Comparison of ENCODE assay signal across 23 cellular contexts in genomic region chr5:10621837-10622236, GRCh38. TPM values are rescaled to one million over a fixed set of nuclear protein-coding genes. Genes with fewer than 3 reads are reported as not detected.
DNase-seq lines count a peak whose midpoint lies in the region; ATAC-seq lines count a peak whose summit lies in the region.
"Had no signal": no experiment of that assay in that cellular context is flagged by ENCODE, and none has a peak within 500 bp of the region (broad histone marks: within the 10 kb centered on the region; RNA-seq: fewer than 3 reads in every experiment).

No MANE protein-coding gene starts in this region.

- no peak overlapping the region for H3K27ac ChIP-seq in aorta (ENCODE audit: low read depth in 1 of 2, low read length in 2 of 2)

- no peaks in the 10 kb centered on the region for H3K27me3 ChIP-seq in aorta (ENCODE audit: control insufficient read depth in 1 of 2, insufficient read depth in 2 of 2, low read length in 1 of 2)

- WGBS in aorta, 2 donors: 95 to 97% methylated on average over 1 of the region's 1 CpG

- no peaks in the 10 kb centered on the region for H3K9me3 ChIP-seq in aorta (ENCODE audit: control insufficient read depth, low read length)
- H3K9me3 ChIP-seq: HAP-1 had no signal

- ATAC-seq in GM19043 (IDR thresholded peaks at IDR 0.05; ENCODE audit: low read depth, unreplicated experiment): peak; percentile 37
- ATAC-seq in activated T-helper 17 cell treated with anti-CD3 and anti-CD28 coated beads, Interleukin-2, amount 50 U/mL, for 72 hours (replicated peaks): peak; percentile 52
- no peak for ATAC-seq in aorta (ENCODE audit: low FRiP score)
- no peak for ATAC-seq in HG03342 (IDR thresholded peaks at IDR 0.05; ENCODE audit: unreplicated experiment)
- ATAC-seq: activated T-cell treated with anti-CD3 and anti-CD28 coated beads, Interleukin-2, amount 50 U/mL, for 72 hours; CD8-positive, alpha-beta T cell had no signal

- no peaks in the 10 kb centered on the region for H3K36me3 Mint-ChIP-seq in activated T-helper 17 cell treated with anti-CD3 and anti-CD28 coated beads, Interleukin-2, amount 50 U/mL, for 72 hours (ENCODE audit: low read depth)
- H3K36me3 Mint-ChIP-seq: CD8-positive, alpha-beta T cell had no signal

- H3K4me3 ChIP-seq in aorta (ENCODE audit: low read length in 2 of 2): no peak overlapping the region
- H3K4me3 ChIP-seq: HAP-1 had no signal

- no peaks in the 10 kb centered on the region for H3K4me1 ChIP-seq in aorta (ENCODE audit: control insufficient read depth in 1 of 2, insufficient read depth in 2 of 2, low read length in 2 of 2)
- H3K4me1 ChIP-seq: HAP-1 had no signal

- H3K36me3 ChIP-seq in aorta (ENCODE audit: control insufficient read depth in 1 of 2, insufficient read depth in 2 of 2, low read length in 1 of 2): no peaks in the 10 kb centered on the region

- no peaks in the 10 kb centered on the region for H3K27me3 Mint-ChIP-seq in activated T-helper 17 cell treated with anti-CD3 and anti-CD28 coated beads, Interleukin-2, amount 50 U/mL, for 72 hours
- H3K27me3 Mint-ChIP-seq: IgD-negative memory B cell had no signal

- peaks cover 18% of the 10 kb centered on the region for H3K4me1 Mint-ChIP-seq in activated T-helper 17 cell treated with anti-CD3 and anti-CD28 coated beads, Interleukin-2, amount 50 U/mL, for 72 hours

- intact Hi-C loops in aorta (cut with DNase I): loop anchor here in 1 of 2 donors (10.0 kb wide), 1 partner anchor 337 kb away; no protein-coding TSS in a partner anchor

- no peaks in the 10 kb centered on the region for H3K9me3 Mint-ChIP-seq in activated T-helper 17 cell treated with anti-CD3 and anti-CD28 coated beads, Interleukin-2, amount 50 U/mL, for 72 hours
- H3K9me3 Mint-ChIP-seq: activated T-cell treated with anti-CD3 and anti-CD28 coated beads, Interleukin-2, amount 50 U/mL, for 72 hours; CD8-positive, alpha-beta T cell had no signal

- no peak overlapping the region for H3K27ac Mint-ChIP-seq in activated T-helper 17 cell treated with anti-CD3 and anti-CD28 coated beads, Interleukin-2, amount 50 U/mL, for 72 hours
- H3K27ac Mint-ChIP-seq: activated T-cell treated with anti-CD3 and anti-CD28 coated beads, Interleukin-2, amount 50 U/mL, for 72 hours; CD8-positive, alpha-beta T cell; endodermal cell had no signal

- DNase-seq in AML-193 (lab: John Stamatoyannopoulos, UW) (peak; percentile 92 to 95), NOMO-1 (lab: John Stamatoyannopoulos, UW; ENCODE audit: unreplicated experiment in 2 of 2) (peak; percentile 88 to 100), aorta (no peak), NCI-H2107 (lab: John Stamatoyannopoulos, UW) (no peak)
- no peak for DNase-seq in stimulated activated CD4-positive, alpha-beta T cell treated with anti-CD3 and anti-CD28 coated beads, Interleukin-4, amount 100 ng/mL, for 4 hours
- DNase-seq: ACHN; activated CD4-positive, alpha-beta T cell treated with anti-CD3 and anti-CD28 coated beads, Interleukin-2, amount 50 U/mL, for 1 hour; activated T-cell treated with anti-CD3 and anti-CD28 coated beads, Interleukin-2, amount 50 U/mL, for 72 hours; caudate nucleus; CD8-positive, alpha-beta T cell; endodermal cell; hippocampal formation; kidney glomerular epithelial cell; NCI-H1105 treated with DMSO at 0.1 percent for 48 hours; NCI-H2171; NK-92 treated with Interleukin-12 subunit alpha and Interleukin-12 subunit beta, amount 100 ng/mL, for 24 hours; Right ventricle myocardium superior; stimulated activated CD4-positive, alpha-beta T cell treated with anti-CD3 and anti-CD28 coated beads, Interleukin-2, amount 100 ng/mL, for 48 hours had no signal

- no peak overlapping the region for H3K4me3 Mint-ChIP-seq in activated T-helper 17 cell treated with anti-CD3 and anti-CD28 coated beads, Interleukin-2, amount 50 U/mL, for 72 hours
- H3K4me3 Mint-ChIP-seq: activated T-cell treated with anti-CD3 and anti-CD28 coated beads, Interleukin-2, amount 50 U/mL, for 72 hours; CD8-positive, alpha-beta T cell; endodermal cell; IgD-negative memory B cell had no signal

RNA-seq across cellular contexts. Expression of gene ANKRD33B, which starts 58.0 kb away (rescaled TPM):
- total RNA-seq in activated T-helper 17 cell treated with anti-CD3 and anti-CD28 coated beads, Interleukin-2, amount 50 U/mL, for 72 hours: 10 to 100 TPM in 1 of 2 donors, 1 to 10 TPM in 1; 7.8 to 12.2 TPM
- total RNA-seq in aorta: 1 to 10 TPM; 3.3 to 4.9 TPM
- polyA plus RNA-seq in aorta: 1 to 10 TPM in 1 of 2 donors, under 1 TPM in 1; 0.75 to 3.2 TPM

Comparison
In these comparisons a context has a peak if more than half of its experiments do, and no peak if none do; other contexts are left out.
1. DNase-seq: peak in AML-193 (2 of 2) and NOMO-1 (2 of 2); none in aorta (0 of 2), stimulated activated CD4-positive, alpha-beta T cell treated with anti-CD3 and anti-CD28 coated beads, Interleukin-4, amount 100 ng/mL, for 4 hours (0 of 2) and NCI-H2107 (single experiment).
2. ATAC-seq: peak in GM19043 (single experiment) and activated T-helper 17 cell treated with anti-CD3 and anti-CD28 coated beads, Interleukin-2, amount 50 U/mL, for 72 hours (single experiment); none in aorta (single experiment) and HG03342 (single experiment).